8 cellular contexts compared by ENCODE assay signal in the genomic region with DNA sequence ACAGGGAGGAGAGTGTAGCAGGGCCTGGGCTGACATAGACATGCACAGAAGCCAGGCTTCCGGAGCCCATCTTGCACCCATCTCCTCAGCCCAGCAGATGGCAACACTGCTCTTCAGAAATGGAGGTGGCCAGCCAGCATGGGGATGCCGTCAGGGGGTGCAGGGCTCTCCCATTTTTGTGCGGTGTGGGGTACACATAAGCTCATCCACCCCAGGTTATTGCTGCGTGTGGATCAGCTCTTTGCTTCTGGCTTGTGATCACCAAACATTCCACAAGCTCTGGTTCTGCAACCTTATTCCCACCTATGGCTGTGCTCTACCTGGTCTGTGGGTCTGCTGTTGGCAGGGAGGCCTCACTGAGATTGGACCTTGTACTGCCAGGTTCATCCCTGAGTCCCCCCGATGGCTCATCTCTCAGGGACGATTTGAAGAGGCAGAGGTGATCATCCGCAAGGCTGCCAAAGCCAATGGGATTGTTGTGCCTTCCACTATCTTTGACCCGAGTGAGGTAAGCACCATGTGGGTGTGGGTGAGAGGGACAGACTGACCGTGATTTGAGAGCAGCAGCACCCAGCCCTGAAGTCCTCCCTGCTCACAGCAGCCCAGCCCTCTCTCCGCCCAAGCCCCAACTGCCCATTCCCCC. TPM values are rescaled to one million over a fixed set of nuclear protein-coding genes. Genes with fewer than 3 reads are reported as not detected.
DNase-seq lines count a peak whose midpoint lies in the region; ATAC-seq and TF ChIP-seq lines count a peak whose summit lies in the region.

No MANE protein-coding gene starts in this region.

- H3K4me2 ChIP-seq in SU-DHL-6 (ENCODE audit: low read depth, low read length, poor library complexity, severe bottlenecking): no peak overlapping the region

- H3K4me1 Mint-ChIP-seq in activated naive CD8-positive, alpha-beta T cell treated with anti-CD3 and anti-CD28 coated beads for 36 hours: peaks cover 32% of the 10 kb centered on the region

- H3K36me3 ChIP-seq in SU-DHL-6 (ENCODE audit: low read length) (no peaks in the 10 kb centered on the region), psoas muscle (ENCODE audit: insufficient read depth in 1 of 2, low read depth in 1 of 2) (peaks cover 0 to 97% of the 10 kb centered on the region in 2 donors), vagina (peaks cover 0 to 10% of the 10 kb centered on the region in 2 donors)

- H3K9ac ChIP-seq in SU-DHL-6 (ENCODE audit: low read length): no peak overlapping the region

- no peaks in the 10 kb centered on the region for H4K20me1 ChIP-seq in SU-DHL-6 (ENCODE audit: low read depth, low read length)

- no peak overlapping the region for H3K4me3 Mint-ChIP-seq in activated naive CD8-positive, alpha-beta T cell treated with anti-CD3 and anti-CD28 coated beads for 36 hours

- intact Hi-C loops in cardiac septum (cut with DNase I): loop anchor here (1.0 to 10.0 kb wide), 5 partner anchors 24 to 436 kb away; no protein-coding TSS in a partner anchor
- intact Hi-C loops in psoas muscle (cut with DNase I): loop anchor here in 1 of 2 donors (2.0 to 5.0 kb wide), 2 partner anchors 114 to 431 kb away; no protein-coding TSS in a partner anchor
- intact Hi-C loops in vagina (cut with DNase I): no loop called here

- H3K27me3 ChIP-seq in SU-DHL-6 (ENCODE audit: low read length) (no peaks in the 10 kb centered on the region), psoas muscle (ENCODE audit: insufficient read depth in 3 of 3, low read length in 2 of 3) (no peaks in the 10 kb centered on the region), vagina (no peaks in the 10 kb centered on the region)

- peak overlapping the region; percentile 28 for H3K27ac Mint-ChIP-seq in activated naive CD8-positive, alpha-beta T cell treated with anti-CD3 and anti-CD28 coated beads for 36 hours

- no peak overlapping the region for H3K4me3 ChIP-seq in SU-DHL-6 (ENCODE audit: insufficient read depth, low read length, poor library complexity, severe bottlenecking)
- H3K4me3 ChIP-seq in psoas muscle: no peak overlapping the region
- no peak overlapping the region for H3K4me3 ChIP-seq in vagina

- ATAC-seq in GM21367 (IDR thresholded peaks at IDR 0.05; ENCODE audit: unreplicated experiment): peak; percentile 69
- ATAC-seq in psoas muscle: peak; percentile 57 to 72 (median 68)

- no peak for TF ChIP-seq POLR2A in vagina (IDR thresholded peaks at IDR 0.05)

- H3K27ac ChIP-seq in SU-DHL-6 (ENCODE audit: low read depth, low read length): no peak overlapping the region
- peak overlapping the region; percentile 59 for H3K27ac ChIP-seq in psoas muscle
- peak overlapping the region; percentile 91 for H3K27ac ChIP-seq in vagina

- H3K27me3 Mint-ChIP-seq in activated naive CD8-positive, alpha-beta T cell treated with anti-CD3 and anti-CD28 coated beads for 36 hours: no peaks in the 10 kb centered on the region

- no peaks in the 10 kb centered on the region for H3K36me3 Mint-ChIP-seq in activated naive CD8-positive, alpha-beta T cell treated with anti-CD3 and anti-CD28 coated beads for 36 hours

- H3F3A ChIP-seq in SU-DHL-6 (ENCODE audit: insufficient read depth): no peaks in the 10 kb centered on the region

- H3K9me3 ChIP-seq in SU-DHL-6 (ENCODE audit: insufficient read depth, low read length) (no peaks in the 10 kb centered on the region), psoas muscle (no peaks in the 10 kb centered on the region), vagina (no peaks in the 10 kb centered on the region)

- H3K9me3 Mint-ChIP-seq in activated naive CD8-positive, alpha-beta T cell treated with anti-CD3 and anti-CD28 coated beads for 36 hours: no peaks in the 10 kb centered on the region

- peaks cover 39% of the 10 kb centered on the region for H3K4me1 ChIP-seq in psoas muscle
- H3K4me1 ChIP-seq in vagina: peaks cover 57% of the 10 kb centered on the region

- WGBS in psoas muscle, 3 donors: 49 to 54% (median 49%) methylated on average over 9 to 10 of the region's 10 CpGs

- H3K9me2 ChIP-seq in SU-DHL-6 (replicated peaks; ENCODE audit: insufficient read depth, low read length): no peaks in the 10 kb centered on the region

- H2AFZ ChIP-seq in SU-DHL-6 (ENCODE audit: low read depth, low read length, severe bottlenecking): no peak overlapping the region

- H3K79me2 ChIP-seq in SU-DHL-6 (ENCODE audit: insufficient read depth, low read length): no peaks in the 10 kb centered on the region

- DNase-seq in DMS79 (lab: John Stamatoyannopoulos, UW) (peak; percentile 37), HUDEP-2 (lab: John Stamatoyannopoulos, UW; ENCODE audit: unreplicated experiment in 76 of 76) (peak in 59 of 76 experiments; percentile 1 to 76 (median 43)), cardiac septum (ENCODE audit: low spot score) (peak; percentile 86), psoas muscle (peak; percentile 69 to 79), vagina (ENCODE audit: extremely low spot score in 2 of 2) (peak in 1 of 2 donors; percentile 93)
- DNase-seq in activated naive CD8-positive, alpha-beta T cell treated with anti-CD3 and anti-CD28 coated beads for 36 hours: peak; percentile 77

- peak; percentile 49 for TF ChIP-seq CTCF in SU-DHL-6 (IDR thresholded peaks at IDR 0.05; ENCODE audit: insufficient read depth, low read length, poor library complexity, severe bottlenecking)
- peak; percentile 63 for TF ChIP-seq CTCF in psoas muscle (IDR thresholded peaks at IDR 0.05)
- TF ChIP-seq CTCF in vagina (IDR thresholded peaks at IDR 0.05): peak; percentile 71 to 88 (median 76)

RNA-seq across cellular contexts. Expression of a gene that starts 17.3 kb away (rescaled TPM):
- total RNA-seq in activated naive CD8-positive, alpha-beta T cell treated with anti-CD3 and anti-CD28 coated beads for 36 hours: 1 to 10 TPM; 3.7 to 4.5 TPM
- total RNA-seq in cardiac septum: 9.2 TPM
- 100 to 1,000 TPM in 1 of 4 donors, 10 to 100 TPM in 3; 26.6 to 145 (median 74.7) TPM for total RNA-seq in psoas muscle
- 10 to 100 TPM; 37.7 to 93.7 (median 60.6) TPM for polyA plus RNA-seq in psoas muscle
- 15.2 TPM for total RNA-seq in vagina
